Comparison of ENCODE assay signal across 17 cellular contexts in genomic region chr1:238811211-238811610, GRCh38.
DNase-seq lines count a peak whose midpoint lies in the region; FAIRE-seq and TF ChIP-seq lines count a peak whose summit lies in the region.
"Had no signal": no experiment of that assay in that cellular context is flagged by ENCODE, and none has a peak within 500 bp of the region (broad histone marks: within the 10 kb centered on the region; RNA-seq: fewer than 3 reads in every experiment).

No MANE protein-coding gene starts in this region.

- H3K27ac ChIP-seq in adrenal gland = no peak overlapping the region

- no peaks in the 10 kb centered on the region for H3K4me1 ChIP-seq in adrenal gland (replicated peaks in 1 of 2)

- H3K4me3 ChIP-seq in adrenal gland = no peak overlapping the region

- FAIRE-seq in TTC549 (lab: Jason Lieb, UNC) = peak; percentile 63
- FAIRE-seq: GM12891 had no signal

- no peak for TF ChIP-seq POLR2A in adrenal gland (IDR thresholded peaks at IDR 0.05)

- H3K36me3 ChIP-seq in adrenal gland (replicated peaks in 1 of 2) = no peaks in the 10 kb centered on the region

- H3K27me3 ChIP-seq in adrenal gland = no peaks in the 10 kb centered on the region

- intact Hi-C loops in adrenal gland (cut with DNase I) = no loop called here

- DNase-seq in Daoy (ENCODE audit: low read depth) (peak; percentile 14), HS-27A (ENCODE audit: low read depth) (peak; percentile 40), iris pigment epithelial cell (ENCODE audit: low read depth) (peak; percentile 15), adrenal gland (no peak), DMS114 treated with DMSO at 0.1 percent for 48 hours (lab: John Stamatoyannopoulos, UW; ENCODE audit: unreplicated experiment) (no peak), NCI-H2227 treated with DMSO at 0.1 percent for 48 hours (lab: John Stamatoyannopoulos, UW) (no peak), NCI-H2029 (lab: John Stamatoyannopoulos, UW) (no peak)
- DNase-seq: CD4-positive, CD25-positive, alpha-beta regulatory T cell; DND-41; H7; Karpas-422; NCI-H1694 treated with DMSO at 0.1 percent for 48 hours; NCI-H510A treated with DMSO at 0.1 percent for 48 hours; NCI-H774; NK-92 treated with Interleukin-12 subunit alpha and Interleukin-12 subunit beta, amount 100 ng/mL, for 24 hours had no signal

- H3K9me3 ChIP-seq in adrenal gland (replicated peaks in 1 of 3) = no peaks in the 10 kb centered on the region

- no peak for TF ChIP-seq CTCF in adrenal gland (IDR thresholded peaks at IDR 0.05)

- WGBS in adrenal gland, 4 donors = 48 to 59% (median 49%) methylated on average over 3 of the region's 3 CpGs

Comparison
In these comparisons a context has a peak if more than half of its experiments do, and no peak if none do; other contexts are left out.
1. DNase-seq: peak in Daoy (single experiment), HS-27A (single experiment) and iris pigment epithelial cell (single experiment); none in adrenal gland (0 of 7), DMS114 treated with DMSO at 0.1 percent for 48 hours (single experiment), NCI-H2227 treated with DMSO at 0.1 percent for 48 hours (single experiment) and NCI-H2029 (single experiment).